In genomic region chr1:183910780-183911179, GRCh38 we compare ENCODE assay signal across 19 cellular contexts.
DNase-seq lines count a peak whose midpoint lies in the region; ATAC-seq and TF ChIP-seq lines count a peak whose summit lies in the region.
"Had no signal": no experiment of that assay in that cellular context is flagged by ENCODE, and none has a peak within 500 bp of the region (broad histone marks: within the 10 kb centered on the region; RNA-seq: fewer than 3 reads in every experiment).

No MANE protein-coding gene starts in this region.

- H2AFZ ChIP-seq in OCI-LY3 (ENCODE audit: low read depth, low read length): no peak overlapping the region

- no peaks in the 10 kb centered on the region for H3K79me2 ChIP-seq in OCI-LY3 (ENCODE audit: low read length)

- H3K9ac ChIP-seq in OCI-LY3 (ENCODE audit: low read length) (peak overlapping the region; percentile 55), subcutaneous abdominal adipose tissue (ENCODE audit: low read length in 5 of 5) (peak overlapping the region in 2 of 5 donors; percentile 4 to 8)

- peak overlapping the region; percentile 86 for H3K27ac ChIP-seq in OCI-LY3 (ENCODE audit: low read length)
- peak overlapping the region; percentile 19 for H3K27ac ChIP-seq in subcutaneous abdominal adipose tissue (ENCODE audit: low read depth, low read length)

- TF ChIP-seq CTCF in OCI-LY3 (IDR thresholded peaks at IDR 0.05; ENCODE audit: low read depth, low read length): no peak
- TF ChIP-seq CTCF in fibroblast of the aortic adventitia (IDR thresholded peaks at IDR 0.05; ENCODE audit: insufficient read depth, low read length): no peak

- ATAC-seq in GM19463 (IDR thresholded peaks at IDR 0.05; ENCODE audit: unreplicated experiment): peak; percentile 2
- ATAC-seq: esophagus mucosa, T-cell had no signal

- H3K4me1 ChIP-seq in OCI-LY3 (ENCODE audit: low read length) (peaks cover 52% of the 10 kb centered on the region), subcutaneous abdominal adipose tissue (ENCODE audit: control insufficient read depth in 5 of 5, insufficient read depth in 5 of 5, low read length in 5 of 5) (peaks cover 3 to 25% (median 18%) of the 10 kb centered on the region in 5 donors)

- H3K9me3 ChIP-seq in OCI-LY3 (ENCODE audit: insufficient read depth, low read length): no peaks in the 10 kb centered on the region
- no peaks in the 10 kb centered on the region for H3K9me3 ChIP-seq in subcutaneous abdominal adipose tissue (ENCODE audit: control insufficient read depth in 5 of 5, low read length in 5 of 5)
- H3K9me3 ChIP-seq: MG63, mucosa of descending colon had no signal

- peak; percentile 72 for DNase-seq in fibroblast of the aortic adventitia (ENCODE audit: low read depth)
- DNase-seq in UCSD-AML1 (lab: John Stamatoyannopoulos, UW; ENCODE audit: unreplicated experiment): no peak
- DNase-seq in NCI-H146 treated with DMSO at 0.1 percent for 48 hours (lab: John Stamatoyannopoulos, UW; ENCODE audit: unreplicated experiment): no peak
- DNase-seq in RKO (ENCODE audit: low spot score): no peak
- DNase-seq: activated CD4-positive, CD25-positive, alpha-beta regulatory T cell; C1 segment of cervical spinal cord; DMS53; hippocampal formation; MG63; NCI-H2081 treated with DMSO at 0.1 percent for 48 hours; NCI-H526; posterior cingulate gyrus; stimulated activated CD4-positive, alpha-beta T cell treated with anti-CD3 and anti-CD28 coated beads, Interleukin-12 subunit alpha, Interleukin-12 subunit beta, amount 100 ng/mL, for 4 hours had no signal

- peak overlapping the region; percentile 78 for H3K4me2 ChIP-seq in OCI-LY3 (ENCODE audit: low read length)

- H3K27me3 ChIP-seq in OCI-LY3 (ENCODE audit: low read depth, low read length): peaks cover 26% of the 10 kb centered on the region
- no peaks in the 10 kb centered on the region for H3K27me3 ChIP-seq in subcutaneous abdominal adipose tissue (ENCODE audit: control insufficient read depth in 5 of 5, insufficient read depth in 4 of 5, low read length in 5 of 5)
- H3K27me3 ChIP-seq: MG63 had no signal

- H3K4me3 ChIP-seq in OCI-LY3 (ENCODE audit: low read length) (peak overlapping the region; percentile 54), fibroblast of the aortic adventitia (ENCODE audit: low read depth, low read length) (no peak overlapping the region), subcutaneous abdominal adipose tissue (ENCODE audit: low read depth in 1 of 5, low read length in 5 of 5) (no peak overlapping the region)
- H3K4me3 ChIP-seq: MG63, mucosa of descending colon had no signal

- H3K36me3 ChIP-seq in OCI-LY3 (replicated peaks; ENCODE audit: low read depth, low read length) (peaks cover 4% of the 10 kb centered on the region), subcutaneous abdominal adipose tissue (ENCODE audit: control insufficient read depth in 5 of 5, insufficient read depth in 5 of 5, low read length in 5 of 5) (peaks cover 46 to 79% (median 66%) of the 10 kb centered on the region in 5 donors)
- H3K36me3 ChIP-seq: MG63 had no signal

- H4K20me1 ChIP-seq in OCI-LY3 (ENCODE audit: insufficient read depth, low read length): peaks cover 4% of the 10 kb centered on the region; the same call in 1 of the 2 replicates
